In the genomic region with DNA sequence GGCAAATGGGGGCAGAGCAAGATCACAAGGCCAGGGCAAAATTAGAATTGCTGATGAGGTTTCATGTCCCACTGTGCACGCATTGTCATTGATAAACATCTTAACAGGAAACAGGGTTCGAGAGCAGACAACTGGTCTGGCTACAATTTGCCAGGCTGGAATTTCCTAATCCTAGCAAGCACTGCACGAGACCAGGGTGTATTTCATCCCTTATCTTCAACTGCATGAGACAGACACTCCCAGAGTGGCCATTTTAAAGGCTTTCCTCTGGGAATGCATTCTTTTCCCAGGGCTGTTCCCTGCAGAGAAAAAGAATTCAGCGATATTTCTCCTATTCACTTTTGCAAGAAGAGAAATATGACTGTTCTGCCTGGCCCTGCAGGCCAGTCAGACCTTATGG, we compare ENCODE assay signal across 6 cellular contexts.
DNase-seq lines count a peak whose midpoint lies in the region; ATAC-seq, FAIRE-seq and TF ChIP-seq lines count a peak whose summit lies in the region.
"Not testable (repeated sequence)": the region's sequence is repeated elsewhere in the genome, so short reads cannot be mapped to it uniquely, and the experiment has no call there.

No MANE protein-coding gene starts in this region.

- not testable (repeated sequence) for H3K9ac ChIP-seq in HUES64 (ENCODE audit: low read depth, low read length); K562 (ENCODE audit: insufficient read depth in 1 of 2, low read depth in 2 of 2, low read length in 2 of 2); iPS-20b (ENCODE audit: low read depth, low read length)

- not testable (repeated sequence) for H3K9me2 ChIP-seq in GM23338 (ENCODE audit: insufficient read depth)

- not testable (repeated sequence) for TF ChIP-seq EP300 in K562 (IDR thresholded peaks at IDR 0.05; ENCODE audit: low read length)

- not testable (repeated sequence) for TF ChIP-seq POLR2A in K562 (conservative IDR thresholded peaks at IDR 0.05)

- peaks cover 22% of the 10 kb centered on the region for H3K36me3 Mint-ChIP-seq in GM23338 (ENCODE audit: low read depth)
- not testable (repeated sequence) for H3K36me3 Mint-ChIP-seq in neural crest cell (ENCODE audit: low read depth)

- H3K79me2 ChIP-seq in GM23338 (replicated peaks; ENCODE audit: insufficient read depth); K562 (ENCODE audit: control insufficient read depth, insufficient read depth, low read length): not testable (repeated sequence)

- H3K4me3 ChIP-seq in BE2C (ENCODE audit: low read depth, low read length); GM23338; HUES64 (ENCODE audit: low read length); K562: not testable (repeated sequence)
- H3K4me3 ChIP-seq in iPS-20b (ENCODE audit: low read length): peak overlapping the region; percentile 33; the same call in 1 of the 2 replicates

- H3K9me1 ChIP-seq in K562 (ENCODE audit: control insufficient read depth, insufficient read depth, low read length): not testable (repeated sequence)

- intact Hi-C loops in K562 (cut with micrococcal nuclease): not testable (repeated sequence)

- POLR2A ChIA-PET in K562 (lab: Yijun Ruan, JAX): not testable (repeated sequence)

- not testable (repeated sequence) for TF ChIP-seq RAD21 in K562 (CRISPR knock-in tag; conservative IDR thresholded peaks at IDR 0.05 in 1 of 2, IDR thresholded peaks at IDR 0.05 in 1 of 2)

- not testable (repeated sequence) for H3K4me2 ChIP-seq in GM23338; K562 (ENCODE audit: insufficient read depth, low read length)

- H3K9me3 ChIP-seq in BE2C; HUES64 (ENCODE audit: insufficient read depth, low read depth, low read length); K562 (replicated peaks; ENCODE audit: control insufficient read depth, insufficient read depth, low read depth, low read length): not testable (repeated sequence)
- H3K9me3 ChIP-seq in iPS-20b (ENCODE audit: insufficient read depth, low read depth, low read length): peaks cover 13% of the 10 kb centered on the region; the same call in 1 of the 2 replicates

- H3K36me3 ChIP-seq in BE2C; GM23338 (ENCODE audit: insufficient read depth); HUES64 (ENCODE audit: insufficient read depth, low read length); K562 (ENCODE audit: control insufficient read depth, insufficient read depth, low read length); iPS-20b (ENCODE audit: insufficient read depth, low read depth, low read length): not testable (repeated sequence)

- peak; percentile 28 for DNase-seq in BE2C
- DNase-seq in GM23338 (ENCODE audit: low spot score): peak; percentile 28
- DNase-seq in K562 (ENCODE audit: extremely low read depth in 1 of 4, low spot score in 3 of 4); neural crest cell (ENCODE audit: low read depth, low spot score): not testable (repeated sequence)

- peaks cover 29% of the 10 kb centered on the region for H3K9me3 Mint-ChIP-seq in GM23338
- peaks cover 14% of the 10 kb centered on the region for H3K9me3 Mint-ChIP-seq in neural crest cell

- not testable (repeated sequence) for H3K27ac ChIP-seq in GM23338 (ENCODE audit: low read depth); K562 (ENCODE audit: extremely low read depth, low read depth, low read length); iPS-20b (ENCODE audit: low read length)
- H3K27ac ChIP-seq in HUES64 (ENCODE audit: low read depth, low read length): peak overlapping the region; percentile 18; the same call in 1 of the 2 replicates

- not testable (repeated sequence) for H2AFZ ChIP-seq in GM23338; K562 (ENCODE audit: low read depth, low read length)

- not testable (repeated sequence) for TF ChIP-seq CTCF in BE2C (IDR thresholded peaks at IDR 0.05; ENCODE audit: low read depth, low read length); GM23338 (conservative IDR thresholded peaks at IDR 0.05; ENCODE audit: low read depth in 2 of 2); K562 (IDR thresholded peaks at IDR 0.05 in 2 of 3, conservative IDR thresholded peaks at IDR 0.05 in 1 of 3; ENCODE audit: insufficient read depth in 2 of 3, low read depth in 1 of 3, low read length in 3 of 3); neural crest cell (conservative IDR thresholded peaks at IDR 0.05)

- BruUV-seq in K562 (replicated peaks; lab: Mats Ljungman, UMichigan): not testable (repeated sequence)

- H4K20me1 ChIP-seq in GM23338 (replicated peaks; ENCODE audit: insufficient read depth); K562 (replicated peaks; ENCODE audit: control insufficient read depth, insufficient read depth, low read length): not testable (repeated sequence)

- in situ Hi-C loops in K562 (cut with MboI): not testable (repeated sequence)

- not testable (repeated sequence) for H3K27me3 ChIP-seq in BE2C; GM23338 (ENCODE audit: insufficient read depth); HUES64 (ENCODE audit: insufficient read depth, low read length); K562 (ENCODE audit: control insufficient read depth in 2 of 2, insufficient read depth in 2 of 2, low read length in 2 of 2); iPS-20b (ENCODE audit: insufficient read depth, low read length)

- CTCF ChIA-PET in K562 (lab: Yijun Ruan, JAX; ENCODE audit: low intra/inter-chr PET ratio): not testable (repeated sequence)

- FAIRE-seq in K562 (lab: Jason Lieb, UNC): not testable (repeated sequence)

- H3K4me1 ChIP-seq in BE2C; GM23338 (ENCODE audit: insufficient read depth); HUES64 (ENCODE audit: insufficient read depth, low read length); K562 (replicated peaks in 1 of 2; ENCODE audit: control insufficient read depth in 2 of 2, insufficient read depth in 2 of 2, low read length in 2 of 2); iPS-20b (ENCODE audit: insufficient read depth, low read length): not testable (repeated sequence)

- 87% methylated on average over 4 of the region's 4 CpGs for WGBS in HUES64
- WGBS in K562 (ENCODE audit: insufficient coverage, low coverage, missing lambda C conversion rate): 13% methylated on average over 4 of the region's 4 CpGs

- ATAC-seq in GM23338, K562: not testable (repeated sequence)

- not testable (repeated sequence) for H3K27ac Mint-ChIP-seq in GM23338; neural crest cell (ENCODE audit: unreplicated experiment)

- not testable (repeated sequence) for H3K4me1 Mint-ChIP-seq in GM23338
- H3K4me1 Mint-ChIP-seq in neural crest cell: peaks cover 18% of the 10 kb centered on the region

- H3F3A ChIP-seq in GM23338 (replicated peaks; ENCODE audit: low read depth): not testable (repeated sequence)

- H3K27me3 Mint-ChIP-seq in GM23338 (ENCODE audit: insufficient read depth, low read depth, poor library complexity); neural crest cell (ENCODE audit: low read depth): not testable (repeated sequence)

- not testable (repeated sequence) for H3K4me3 Mint-ChIP-seq in GM23338
- peak overlapping the region; percentile 42 for H3K4me3 Mint-ChIP-seq in neural crest cell

TF ChIP-seq in K562, 482 proteins besides CTCF, POLR2A, EP300 and RAD21:
- TF ChIP-seq CXXC5 (CRISPR knock-in tag; IDR thresholded peaks at IDR 0.05) (peak; percentile 16; the same call in 1 of the 2 replicates), TRIM24 (IDR thresholded peaks at IDR 0.05) (peak in 1 of 2 experiments; percentile 51; a peak in 1 of 4 replicates), L3MBTL2 (IDR thresholded peaks at IDR 0.05) (peak; percentile 30; the same call in 1 of the 2 replicates), CBX3 (IDR thresholded peaks at IDR 0.05; ENCODE audit: borderline replicate concordance in 1 of 2, low read length in 2 of 2) (0 out of 3 replicates have a peak, but pooled peaks of 1 of the 2 experiments have one; percentile 23), BHLHE40 (IDR thresholded peaks at IDR 0.05; ENCODE audit: low read length) (peak; percentile 51; the same call in 1 of the 2 replicates)
